8 cellular contexts compared by ENCODE assay signal in genomic region chr1:161159087-161159914, GRCh38. TPM values are rescaled to one million over a fixed set of nuclear protein-coding genes. Genes with fewer than 3 reads are reported as not detected.
A peak's percentile ranks its signal among the peaks of the same experiment; 100 is the strongest.
DNase-seq lines count a peak whose midpoint lies in the region; ATAC-seq and TF ChIP-seq lines count a peak whose summit lies in the region.

Gene USP21 (plus strand): TSS chr1:161159500. CDS start chr1:161160641, 1,141 bp downstream.

- CTCF ChIA-PET in GM10248 (lab: Yijun Ruan, JAX): interaction anchor here (1.2 to 1.5 kb wide), 2 partner anchors 32 to 162 kb away, joined by 4 read pairs; no protein-coding TSS in a partner anchor

- peaks cover 21 to 39% of the 10 kb centered on the region in 2 donors for H3K4me1 ChIP-seq in thoracic aorta (ENCODE audit: control insufficient read depth in 1 of 2, low read depth in 2 of 2)

- H3K4me3 Mint-ChIP-seq in activated naive CD4-positive, alpha-beta T cell treated with anti-CD3 and anti-CD28 coated beads, Interleukin-2, amount 50 U/mL, for 24 hours: peak within 1 kb of the TSS; percentile 91

- H3K36me3 Mint-ChIP-seq in activated naive CD4-positive, alpha-beta T cell treated with anti-CD3 and anti-CD28 coated beads, Interleukin-2, amount 50 U/mL, for 24 hours: peaks cover 14% of the 10 kb centered on the region

- H3K27me3 Mint-ChIP-seq in activated naive CD4-positive, alpha-beta T cell treated with anti-CD3 and anti-CD28 coated beads, Interleukin-2, amount 50 U/mL, for 24 hours: no peaks in the 10 kb centered on the region

- H3K27me3 ChIP-seq in thoracic aorta (replicated peaks; ENCODE audit: insufficient read depth): no peaks in the 10 kb centered on the region

- H3K36me3 ChIP-seq in thoracic aorta: peaks cover 7% of the 10 kb centered on the region

- ATAC-seq in HG02610 (IDR thresholded peaks at IDR 0.05; ENCODE audit: unreplicated experiment) (peak; percentile 85), omental fat pad (ENCODE audit: low FRiP score) (peak; percentile 92), thoracic aorta (ENCODE audit: insufficient number of reproducible peaks, low FRiP score, low read depth) (peak; percentile 67)

- H3K27ac Mint-ChIP-seq in activated naive CD4-positive, alpha-beta T cell treated with anti-CD3 and anti-CD28 coated beads, Interleukin-2, amount 50 U/mL, for 24 hours: peak within 1 kb of the TSS; percentile 93

- H3K9me3 ChIP-seq in thoracic aorta: no peaks in the 10 kb centered on the region

- H3K9me3 Mint-ChIP-seq in activated naive CD4-positive, alpha-beta T cell treated with anti-CD3 and anti-CD28 coated beads, Interleukin-2, amount 50 U/mL, for 24 hours: no peaks in the 10 kb centered on the region

- DNase-seq in GM10248 (ENCODE audit: extremely low spot score) (peak; percentile 96), NCI-H1105 (lab: John Stamatoyannopoulos, UW) (peak; percentile 91), SKM-1 (lab: John Stamatoyannopoulos, UW; ENCODE audit: unreplicated experiment) (peak; percentile 94), globus pallidus (ENCODE audit: low spot score) (peak; percentile 92), omental fat pad (ENCODE audit: low spot score) (peak; percentile 75), thoracic aorta (ENCODE audit: low spot score) (peak; percentile 67)

- peaks cover 62% of the 10 kb centered on the region for H3K4me1 Mint-ChIP-seq in activated naive CD4-positive, alpha-beta T cell treated with anti-CD3 and anti-CD28 coated beads, Interleukin-2, amount 50 U/mL, for 24 hours

- peak within 1 kb of the TSS; percentile 79 for H3K4me3 ChIP-seq in thoracic aorta

- no peak for TF ChIP-seq CTCF in GM10248 (IDR thresholded peaks at IDR 0.05; ENCODE audit: control extremely low read depth, extremely low read depth, low read depth, missing control alignments)
- TF ChIP-seq CTCF in omental fat pad (IDR thresholded peaks at IDR 0.05): no peak
- TF ChIP-seq CTCF in thoracic aorta (IDR thresholded peaks at IDR 0.05): no peak

- H3K27ac ChIP-seq in thoracic aorta: peak within 1 kb of the TSS; percentile 70 to 79

- POLR2A ChIA-PET in GM10248 (lab: Yijun Ruan, JAX): interaction anchor here (1.4 kb wide), 1 partner anchor 27 kb away, joined by 4 read pairs; the partner anchor contains the start of gene DEDD

RNA-seq across cellular contexts. Expression of gene USP21, which starts in this region (rescaled TPM):
- total RNA-seq in omental fat pad (10 to 100 TPM in 3 of 4 donors, 1 to 10 TPM in 1; 7.8 to 19.5 (median 12.7) TPM), thoracic aorta (10 to 100 TPM; 23.2 to 28.8 TPM)

Comparison
In these comparisons a context has a peak if more than half of its experiments do, and no peak if none do; other contexts are left out.
1. Peak in every context shown above with its lines: DNase-seq, ATAC-seq, H3K4me3 ChIP-seq and H3K27ac ChIP-seq.